ENCODE assay signal across 11 cellular contexts in genomic region chr12:11710906-11711305, GRCh38.
"Had no signal": no experiment of that assay in that cellular context is flagged by ENCODE, and none has a peak within 500 bp of the region (broad histone marks: within the 10 kb centered on the region; RNA-seq: fewer than 3 reads in every experiment).

No MANE protein-coding gene starts in this region.

- H3K36me3 ChIP-seq: left ventricle myocardium inferior, pancreas had no signal

- H3K4me3 ChIP-seq: adrenal gland, body of pancreas, left ventricle myocardium inferior, pancreas, SJSA1 had no signal

- DNase-seq: activated CD4-positive, alpha-beta T cell treated with anti-CD3 and anti-CD28 coated beads for 1 hour; activated CD4-positive, alpha-beta T cell treated with anti-CD3 and anti-CD28 coated beads, Interleukin-2, amount 50 U/mL, for 48 hours; activated T-cell treated with anti-CD3 and anti-CD28 coated beads, Interleukin-2, amount 50 U/mL, for 48 hours; adrenal gland; body of pancreas; left ventricle myocardium inferior; pancreas; retina; T-cell; T1000 had no signal

- ATAC-seq: body of pancreas, pancreas, T-cell had no signal

- H3K9me3 ChIP-seq: adrenal gland, body of pancreas, left ventricle myocardium inferior, pancreas, SJSA1 had no signal

- H3K27me3 ChIP-seq: adrenal gland, body of pancreas, pancreas had no signal

- H3K27ac ChIP-seq: left ventricle myocardium inferior, SJSA1 had no signal
